In genomic region chr4:62510228-62510627, GRCh38 we compare ENCODE assay signal across 2 cellular contexts.
TF ChIP-seq lines count a peak whose summit lies in the region.

No MANE protein-coding gene starts in this region.

TF ChIP-seq in GM23338, 12 proteins besides CTCF, POLR2A, EP300 and RAD21 (continued from another document):
- TF ChIP-seq, protein P1, sequence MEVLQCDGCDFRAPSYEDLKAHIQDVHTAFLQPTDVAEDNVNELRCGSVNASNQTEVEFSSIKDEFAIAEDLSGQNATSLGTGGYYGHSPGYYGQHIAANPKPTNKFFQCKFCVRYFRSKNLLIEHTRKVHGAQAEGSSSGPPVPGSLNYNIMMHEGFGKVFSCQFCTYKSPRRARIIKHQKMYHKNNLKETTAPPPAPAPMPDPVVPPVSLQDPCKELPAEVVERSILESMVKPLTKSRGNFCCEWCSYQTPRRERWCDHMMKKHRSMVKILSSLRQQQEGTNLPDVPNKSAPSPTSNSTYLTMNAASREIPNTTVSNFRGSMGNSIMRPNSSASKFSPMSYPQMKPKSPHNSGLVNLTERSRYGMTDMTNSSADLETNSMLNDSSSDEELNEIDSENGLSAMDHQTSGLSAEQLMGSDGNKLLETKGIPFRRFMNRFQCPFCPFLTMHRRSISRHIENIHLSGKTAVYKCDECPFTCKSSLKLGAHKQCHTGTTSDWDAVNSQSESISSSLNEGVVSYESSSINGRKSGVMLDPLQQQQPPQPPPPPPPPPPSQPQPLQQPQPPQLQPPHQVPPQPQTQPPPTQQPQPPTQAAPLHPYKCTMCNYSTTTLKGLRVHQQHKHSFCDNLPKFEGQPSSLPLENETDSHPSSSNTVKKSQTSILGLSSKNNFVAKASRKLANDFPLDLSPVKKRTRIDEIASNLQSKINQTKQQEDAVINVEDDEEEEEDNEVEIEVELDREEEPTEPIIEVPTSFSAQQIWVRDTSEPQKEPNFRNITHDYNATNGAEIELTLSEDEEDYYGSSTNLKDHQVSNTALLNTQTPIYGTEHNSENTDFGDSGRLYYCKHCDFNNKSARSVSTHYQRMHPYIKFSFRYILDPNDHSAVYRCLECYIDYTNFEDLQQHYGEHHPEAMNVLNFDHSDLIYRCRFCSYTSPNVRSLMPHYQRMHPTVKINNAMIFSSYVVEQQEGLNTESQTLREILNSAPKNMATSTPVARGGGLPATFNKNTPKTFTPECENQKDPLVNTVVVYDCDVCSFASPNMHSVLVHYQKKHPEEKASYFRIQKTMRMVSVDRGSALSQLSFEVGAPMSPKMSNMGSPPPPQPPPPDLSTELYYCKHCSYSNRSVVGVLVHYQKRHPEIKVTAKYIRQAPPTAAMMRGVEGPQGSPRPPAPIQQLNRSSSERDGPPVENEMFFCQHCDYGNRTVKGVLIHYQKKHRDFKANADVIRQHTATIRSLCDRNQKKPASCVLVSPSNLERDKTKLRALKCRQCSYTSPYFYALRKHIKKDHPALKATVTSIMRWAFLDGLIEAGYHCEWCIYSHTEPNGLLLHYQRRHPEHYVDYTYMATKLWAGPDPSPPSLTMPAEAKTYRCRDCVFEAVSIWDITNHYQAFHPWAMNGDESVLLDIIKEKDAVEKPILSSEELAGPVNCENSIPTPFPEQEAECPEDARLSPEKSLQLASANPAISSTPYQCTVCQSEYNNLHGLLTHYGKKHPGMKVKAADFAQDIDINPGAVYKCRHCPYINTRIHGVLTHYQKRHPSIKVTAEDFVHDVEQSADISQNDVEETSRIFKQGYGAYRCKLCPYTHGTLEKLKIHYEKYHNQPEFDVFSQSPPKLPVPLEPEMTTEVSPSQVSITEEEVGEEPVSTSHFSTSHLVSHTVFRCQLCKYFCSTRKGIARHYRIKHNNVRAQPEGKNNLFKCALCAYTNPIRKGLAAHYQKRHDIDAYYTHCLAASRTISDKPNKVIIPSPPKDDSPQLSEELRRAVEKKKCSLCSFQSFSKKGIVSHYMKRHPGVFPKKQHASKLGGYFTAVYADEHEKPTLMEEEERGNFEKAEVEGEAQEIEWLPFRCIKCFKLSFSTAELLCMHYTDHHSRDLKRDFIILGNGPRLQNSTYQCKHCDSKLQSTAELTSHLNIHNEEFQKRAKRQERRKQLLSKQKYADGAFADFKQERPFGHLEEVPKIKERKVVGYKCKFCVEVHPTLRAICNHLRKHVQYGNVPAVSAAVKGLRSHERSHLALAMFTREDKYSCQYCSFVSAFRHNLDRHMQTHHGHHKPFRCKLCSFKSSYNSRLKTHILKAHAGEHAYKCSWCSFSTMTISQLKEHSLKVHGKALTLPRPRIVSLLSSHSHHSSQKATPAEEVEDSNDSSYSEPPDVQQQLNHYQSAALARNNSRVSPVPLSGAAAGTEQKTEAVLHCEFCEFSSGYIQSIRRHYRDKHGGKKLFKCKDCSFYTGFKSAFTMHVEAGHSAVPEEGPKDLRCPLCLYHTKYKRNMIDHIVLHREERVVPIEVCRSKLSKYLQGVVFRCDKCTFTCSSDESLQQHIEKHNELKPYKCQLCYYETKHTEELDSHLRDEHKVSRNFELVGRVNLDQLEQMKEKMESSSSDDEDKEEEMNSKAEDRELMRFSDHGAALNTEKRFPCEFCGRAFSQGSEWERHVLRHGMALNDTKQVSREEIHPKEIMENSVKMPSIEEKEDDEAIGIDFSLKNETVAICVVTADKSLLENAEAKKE (CRISPR knock-in tag; IDR thresholded peaks at IDR 0.05) = no peak
TF ChIP-seq in GM23338: peak in this region for 0.

TF ChIP-seq in WTC11, 78 proteins besides CTCF, POLR2A, EP300 and RAD21 (continued from another document):
- TF ChIP-seq, protein P2, sequence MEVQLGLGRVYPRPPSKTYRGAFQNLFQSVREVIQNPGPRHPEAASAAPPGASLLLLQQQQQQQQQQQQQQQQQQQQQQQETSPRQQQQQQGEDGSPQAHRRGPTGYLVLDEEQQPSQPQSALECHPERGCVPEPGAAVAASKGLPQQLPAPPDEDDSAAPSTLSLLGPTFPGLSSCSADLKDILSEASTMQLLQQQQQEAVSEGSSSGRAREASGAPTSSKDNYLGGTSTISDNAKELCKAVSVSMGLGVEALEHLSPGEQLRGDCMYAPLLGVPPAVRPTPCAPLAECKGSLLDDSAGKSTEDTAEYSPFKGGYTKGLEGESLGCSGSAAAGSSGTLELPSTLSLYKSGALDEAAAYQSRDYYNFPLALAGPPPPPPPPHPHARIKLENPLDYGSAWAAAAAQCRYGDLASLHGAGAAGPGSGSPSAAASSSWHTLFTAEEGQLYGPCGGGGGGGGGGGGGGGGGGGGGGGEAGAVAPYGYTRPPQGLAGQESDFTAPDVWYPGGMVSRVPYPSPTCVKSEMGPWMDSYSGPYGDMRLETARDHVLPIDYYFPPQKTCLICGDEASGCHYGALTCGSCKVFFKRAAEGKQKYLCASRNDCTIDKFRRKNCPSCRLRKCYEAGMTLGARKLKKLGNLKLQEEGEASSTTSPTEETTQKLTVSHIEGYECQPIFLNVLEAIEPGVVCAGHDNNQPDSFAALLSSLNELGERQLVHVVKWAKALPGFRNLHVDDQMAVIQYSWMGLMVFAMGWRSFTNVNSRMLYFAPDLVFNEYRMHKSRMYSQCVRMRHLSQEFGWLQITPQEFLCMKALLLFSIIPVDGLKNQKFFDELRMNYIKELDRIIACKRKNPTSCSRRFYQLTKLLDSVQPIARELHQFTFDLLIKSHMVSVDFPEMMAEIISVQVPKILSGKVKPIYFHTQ (CRISPR knock-in tag; IDR thresholded peaks at IDR 0.05) = no peak
- TF ChIP-seq ATF2 (CRISPR knock-in tag; IDR thresholded peaks at IDR 0.05; ENCODE audit: borderline replicate concordance, low read depth) (no peak), ZNF232 (CRISPR knock-in tag; IDR thresholded peaks at IDR 0.05) (no peak)
TF ChIP-seq in WTC11: peak in this region for 0.
